ENCODE assay signal across 1 cellular context in genomic region chr6:104951677-104952076, GRCh38.
TF ChIP-seq lines count a peak whose summit lies in the region.

No MANE protein-coding gene starts in this region.

TF ChIP-seq in WTC11, 78 proteins besides CTCF, POLR2A, EP300 and RAD21 (continued from another document):
- TF ChIP-seq, protein P1, sequence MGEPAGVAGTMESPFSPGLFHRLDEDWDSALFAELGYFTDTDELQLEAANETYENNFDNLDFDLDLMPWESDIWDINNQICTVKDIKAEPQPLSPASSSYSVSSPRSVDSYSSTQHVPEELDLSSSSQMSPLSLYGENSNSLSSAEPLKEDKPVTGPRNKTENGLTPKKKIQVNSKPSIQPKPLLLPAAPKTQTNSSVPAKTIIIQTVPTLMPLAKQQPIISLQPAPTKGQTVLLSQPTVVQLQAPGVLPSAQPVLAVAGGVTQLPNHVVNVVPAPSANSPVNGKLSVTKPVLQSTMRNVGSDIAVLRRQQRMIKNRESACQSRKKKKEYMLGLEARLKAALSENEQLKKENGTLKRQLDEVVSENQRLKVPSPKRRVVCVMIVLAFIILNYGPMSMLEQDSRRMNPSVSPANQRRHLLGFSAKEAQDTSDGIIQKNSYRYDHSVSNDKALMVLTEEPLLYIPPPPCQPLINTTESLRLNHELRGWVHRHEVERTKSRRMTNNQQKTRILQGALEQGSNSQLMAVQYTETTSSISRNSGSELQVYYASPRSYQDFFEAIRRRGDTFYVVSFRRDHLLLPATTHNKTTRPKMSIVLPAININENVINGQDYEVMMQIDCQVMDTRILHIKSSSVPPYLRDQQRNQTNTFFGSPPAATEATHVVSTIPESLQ (CRISPR knock-in tag; IDR thresholded peaks at IDR 0.05): no peak
